Comparison of ENCODE assay signal across 22 cellular contexts in the genomic region with DNA sequence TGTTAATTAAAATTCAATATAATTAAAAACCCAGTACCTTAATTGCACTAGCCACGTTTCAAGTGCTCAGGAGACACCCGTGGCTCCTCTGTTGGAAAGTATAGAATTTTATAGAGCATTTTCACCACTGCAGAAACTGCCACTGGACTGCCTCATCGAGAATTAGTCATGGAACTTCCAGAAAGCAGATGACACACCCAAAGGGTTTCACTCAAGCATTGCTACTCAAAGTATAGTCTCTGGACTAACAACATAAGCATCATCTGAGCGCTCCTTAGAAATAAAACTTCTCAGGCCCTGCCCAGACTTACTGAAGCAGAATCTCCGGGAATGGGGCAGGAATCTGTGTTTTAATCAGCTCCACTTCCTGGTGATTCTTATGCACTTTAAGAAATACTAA.
"Had no signal": no experiment of that assay in that cellular context is flagged by ENCODE, and none has a peak within 500 bp of the region (broad histone marks: within the 10 kb centered on the region; RNA-seq: fewer than 3 reads in every experiment).

No MANE protein-coding gene starts in this region.

- DNase-seq: IMR-90, Karpas-422, KG1, MG63, NCI-H1092, NCI-H1105 treated with DMSO at 0.1 percent for 48 hours, NCI-H1417 treated with DMSO at 0.1 percent for 48 hours, NCI-H146, NCI-H187, NCI-H2029, NCI-H2081 treated with DMSO at 0.1 percent for 48 hours, NCI-H2171, NCI-H226, NCI-H446, NCI-H510A, NCI-H524 treated with DMSO at 0.1 percent for 48 hours, NCI-H69, NCI-H774, SHP77, SK-N-SH had no signal

- H3K27ac ChIP-seq: RWPE1 had no signal

- H3K36me3 ChIP-seq: MG63 had no signal

- H3K4me3 ChIP-seq: MG63 had no signal

- H3K27me3 ChIP-seq: MG63 had no signal

- H3K9me2 ChIP-seq: SK-N-SH had no signal

- H3K9me3 ChIP-seq: MG63, SK-N-SH had no signal

- ATAC-seq: HepG2 had no signal

- H3K4me2 ChIP-seq: SK-N-SH had no signal
